8 cellular contexts compared by ENCODE assay signal in genomic region chr2:219002395-219003266, GRCh38.
DNase-seq lines count a peak whose midpoint lies in the region; ATAC-seq lines count a peak whose summit lies in the region.

No MANE protein-coding gene starts in this region.

- H3K27ac Mint-ChIP-seq in activated naive CD8-positive, alpha-beta T cell treated with anti-CD3 and anti-CD28 coated beads, Interleukin-2, amount 50 U/mL, for 24 hours = no peak overlapping the region

- H3K4me3 ChIP-seq in iPS-15b (ENCODE audit: low read depth, low read length) = peak overlapping the region; percentile 60

- H3K9me3 Mint-ChIP-seq in activated naive CD8-positive, alpha-beta T cell treated with anti-CD3 and anti-CD28 coated beads, Interleukin-2, amount 50 U/mL, for 24 hours = no peaks in the 10 kb centered on the region

- no peaks in the 10 kb centered on the region for H3K9me3 ChIP-seq in iPS-15b (ENCODE audit: control insufficient read depth, insufficient read depth, low read length)

- peaks cover 18% of the 10 kb centered on the region for H3K4me1 Mint-ChIP-seq in activated naive CD8-positive, alpha-beta T cell treated with anti-CD3 and anti-CD28 coated beads, Interleukin-2, amount 50 U/mL, for 24 hours

- peak overlapping the region; percentile 57 for H3K4me3 Mint-ChIP-seq in activated naive CD8-positive, alpha-beta T cell treated with anti-CD3 and anti-CD28 coated beads, Interleukin-2, amount 50 U/mL, for 24 hours

- no peak for ATAC-seq in activated naive CD8-positive, alpha-beta T cell treated with anti-CD3 and anti-CD28 coated beads, Interleukin-2, amount 50 U/mL, for 24 hours
- no peak for ATAC-seq in GM21423 (IDR thresholded peaks at IDR 0.05; ENCODE audit: unreplicated experiment)

- no peak overlapping the region for H3K9ac ChIP-seq in iPS-15b (ENCODE audit: low read depth, low read length)

- no peaks in the 10 kb centered on the region for H3K36me3 ChIP-seq in iPS-15b (ENCODE audit: control insufficient read depth, insufficient read depth, low read length)

- H3K4me1 ChIP-seq in iPS-15b (ENCODE audit: control insufficient read depth, insufficient read depth, low read length) = peaks cover 17% of the 10 kb centered on the region

- DNase-seq in SHP77 (lab: John Stamatoyannopoulos, UW) (peak; percentile 80 to 90), SHP77 treated with DMSO at 0.1 percent for 48 hours (lab: John Stamatoyannopoulos, UW) (no peak), NCI-H69 (lab: John Stamatoyannopoulos, UW) (peak; percentile 91), superior temporal gyrus (ENCODE audit: extremely low spot score) (no peak)
- peak; percentile 60 for DNase-seq in activated naive CD8-positive, alpha-beta T cell treated with anti-CD3 and anti-CD28 coated beads, Interleukin-2, amount 50 U/mL, for 24 hours
- DNase-seq in stimulated activated CD8-positive, alpha-beta memory T cell treated with anti-CD3 and anti-CD28 coated beads, Interleukin-4, amount 100 ng/mL, for 24 hours (ENCODE audit: low read depth) = peak; percentile 26

- no peaks in the 10 kb centered on the region for H3K36me3 Mint-ChIP-seq in activated naive CD8-positive, alpha-beta T cell treated with anti-CD3 and anti-CD28 coated beads, Interleukin-2, amount 50 U/mL, for 24 hours (ENCODE audit: low read depth)

- H3K27me3 ChIP-seq in iPS-15b (ENCODE audit: control insufficient read depth, insufficient read depth, low read length) = peaks cover 88% of the 10 kb centered on the region

- H3K27me3 Mint-ChIP-seq in activated naive CD8-positive, alpha-beta T cell treated with anti-CD3 and anti-CD28 coated beads, Interleukin-2, amount 50 U/mL, for 24 hours = peaks cover 77% of the 10 kb centered on the region

Comparison
In these comparisons a context has a peak if more than half of its experiments do, and no peak if none do; other contexts are left out.
1. DNase-seq: peak in SHP77 (2 of 2), NCI-H69 (single experiment), activated naive CD8-positive, alpha-beta T cell treated with anti-CD3 and anti-CD28 coated beads, Interleukin-2, amount 50 U/mL, for 24 hours (single experiment) and stimulated activated CD8-positive, alpha-beta memory T cell treated with anti-CD3 and anti-CD28 coated beads, Interleukin-4, amount 100 ng/mL, for 24 hours (single experiment); none in SHP77 treated with DMSO at 0.1 percent for 48 hours (single experiment) and superior temporal gyrus (single experiment).